1 cellular context compared by ENCODE assay signal in the genomic region with DNA sequence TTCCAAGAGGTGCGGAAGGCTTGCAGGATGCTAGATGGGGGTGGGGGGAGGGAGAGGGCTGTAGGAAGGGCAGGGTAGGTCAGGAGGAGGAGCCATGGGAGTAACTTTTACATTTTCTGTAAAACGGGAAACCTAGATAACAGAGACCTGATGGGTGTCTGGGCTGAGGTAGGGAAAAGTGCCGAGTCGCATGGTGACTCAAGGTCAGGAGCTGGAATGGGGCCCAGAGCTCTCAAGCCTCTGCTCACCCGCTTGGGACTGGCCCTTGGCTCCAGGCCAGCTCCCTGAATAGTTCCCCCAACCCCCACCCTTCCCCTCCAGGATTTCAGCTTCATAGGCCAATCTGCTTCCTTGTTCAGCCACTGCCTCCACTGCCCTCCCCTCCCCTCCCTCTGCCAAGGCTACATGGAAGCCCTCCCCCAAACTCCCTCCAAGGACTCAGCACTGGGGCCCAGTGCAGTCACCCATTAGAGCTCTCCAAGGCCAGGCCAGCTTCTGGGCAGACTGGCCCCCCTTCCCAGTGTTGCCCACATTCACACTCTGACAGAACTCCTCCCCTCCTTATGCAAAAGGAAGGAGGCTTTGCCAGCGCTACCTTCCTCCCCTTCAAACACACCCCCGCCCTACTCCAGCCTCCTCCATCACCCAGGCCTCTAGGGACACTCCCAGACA.
A peak's percentile ranks its signal among the peaks of the same experiment; 100 is the strongest.
TF ChIP-seq lines count a peak whose summit lies in the region.

No MANE protein-coding gene starts in this region.

TF ChIP-seq in K562, 482 proteins besides CTCF, POLR2A, EP300 and RAD21 (continues in another document):
- TF ChIP-seq VEZF1 (CRISPR knock-in tag; IDR thresholded peaks at IDR 0.05) (peak; percentile 81), ZNF551 (CRISPR knock-in tag; IDR thresholded peaks at IDR 0.05) (no peak), TBL1XR1 (IDR thresholded peaks at IDR 0.05; ENCODE audit: low read length in 2 of 2) (0 out of 4 replicates have a peak, but pooled peaks of 1 of the 2 experiments have one; percentile 12), EGR1 (conservative IDR thresholded peaks at IDR 0.05) (no peak), NFIX (CRISPR knock-in tag; IDR thresholded peaks at IDR 0.05; ENCODE audit: low read depth) (0 out of 2 replicates have a peak, but pooled peaks have one; percentile 21), FOSL1 (tag; conservative IDR thresholded peaks at IDR 0.05) (peak; percentile 76), CUX1 (CRISPR knock-in tag; IDR thresholded peaks at IDR 0.05) (no peak), SMAD1 (IDR thresholded peaks at IDR 0.05; ENCODE audit: low read depth, low read length, partially characterized antibody) (peak; percentile 58), MITF (IDR thresholded peaks at IDR 0.05) (no peak), KLF6 (CRISPR knock-in tag; IDR thresholded peaks at IDR 0.05; ENCODE audit: borderline replicate concordance) (no peak), TBP (optimal IDR thresholded peaks at IDR 0.05; ENCODE audit: low read depth, low read length) (no peak), HMGN3 (IDR thresholded peaks at IDR 0.05; ENCODE audit: borderline replicate concordance, extremely low read depth, insufficient read length, low read depth, low read length) (peak; percentile 38), JUND (IDR thresholded peaks at IDR 0.05; ENCODE audit: borderline replicate concordance, low read depth, low read length) (peak; percentile 81), JUND (tag; IDR thresholded peaks at IDR 0.05; ENCODE audit: borderline replicate concordance, low read depth, low read length) (peak; percentile 66; the same call in 1 of the 3 replicates), ARID1B (IDR thresholded peaks at IDR 0.05) (peak; percentile 61), NFIC (IDR thresholded peaks at IDR 0.05) (peak; percentile 98), CTBP1 (IDR thresholded peaks at IDR 0.05; ENCODE audit: borderline replicate concordance) (peak; percentile 54; the same call in 1 of the 2 replicates), CBFA2T2 (conservative IDR thresholded peaks at IDR 0.05) (peak; percentile 33; the same call in 1 of the 2 replicates), ATF7 (IDR thresholded peaks at IDR 0.05) (peak; percentile 45; the same call in 1 of the 2 replicates), ZC3H11A (IDR thresholded peaks at IDR 0.05; ENCODE audit: low read depth, low read length) (no peak), CBFA2T3 (IDR thresholded peaks at IDR 0.05) (peak; percentile 43), AFF4 (CRISPR knock-in tag; IDR thresholded peaks at IDR 0.05) (no peak), SOX6 (IDR thresholded peaks at IDR 0.05) (peak; percentile 65), SMARCE1 (IDR thresholded peaks at IDR 0.05) (peak; percentile 68; the same call in 1 of the 2 replicates), PHF8 (IDR thresholded peaks at IDR 0.05; ENCODE audit: borderline replicate concordance, low read length) (no peak), ZNF830 (CRISPR knock-in tag; IDR thresholded peaks at IDR 0.05) (no peak)
- TF ChIP-seq, protein P1, sequence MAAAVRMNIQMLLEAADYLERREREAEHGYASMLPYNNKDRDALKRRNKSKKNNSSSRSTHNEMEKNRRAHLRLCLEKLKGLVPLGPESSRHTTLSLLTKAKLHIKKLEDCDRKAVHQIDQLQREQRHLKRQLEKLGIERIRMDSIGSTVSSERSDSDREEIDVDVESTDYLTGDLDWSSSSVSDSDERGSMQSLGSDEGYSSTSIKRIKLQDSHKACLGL (CRISPR knock-in tag; IDR thresholded peaks at IDR 0.05; ENCODE audit: borderline replicate concordance, poor library complexity, severe bottlenecking), result no peak
- TF ChIP-seq, protein P2, sequence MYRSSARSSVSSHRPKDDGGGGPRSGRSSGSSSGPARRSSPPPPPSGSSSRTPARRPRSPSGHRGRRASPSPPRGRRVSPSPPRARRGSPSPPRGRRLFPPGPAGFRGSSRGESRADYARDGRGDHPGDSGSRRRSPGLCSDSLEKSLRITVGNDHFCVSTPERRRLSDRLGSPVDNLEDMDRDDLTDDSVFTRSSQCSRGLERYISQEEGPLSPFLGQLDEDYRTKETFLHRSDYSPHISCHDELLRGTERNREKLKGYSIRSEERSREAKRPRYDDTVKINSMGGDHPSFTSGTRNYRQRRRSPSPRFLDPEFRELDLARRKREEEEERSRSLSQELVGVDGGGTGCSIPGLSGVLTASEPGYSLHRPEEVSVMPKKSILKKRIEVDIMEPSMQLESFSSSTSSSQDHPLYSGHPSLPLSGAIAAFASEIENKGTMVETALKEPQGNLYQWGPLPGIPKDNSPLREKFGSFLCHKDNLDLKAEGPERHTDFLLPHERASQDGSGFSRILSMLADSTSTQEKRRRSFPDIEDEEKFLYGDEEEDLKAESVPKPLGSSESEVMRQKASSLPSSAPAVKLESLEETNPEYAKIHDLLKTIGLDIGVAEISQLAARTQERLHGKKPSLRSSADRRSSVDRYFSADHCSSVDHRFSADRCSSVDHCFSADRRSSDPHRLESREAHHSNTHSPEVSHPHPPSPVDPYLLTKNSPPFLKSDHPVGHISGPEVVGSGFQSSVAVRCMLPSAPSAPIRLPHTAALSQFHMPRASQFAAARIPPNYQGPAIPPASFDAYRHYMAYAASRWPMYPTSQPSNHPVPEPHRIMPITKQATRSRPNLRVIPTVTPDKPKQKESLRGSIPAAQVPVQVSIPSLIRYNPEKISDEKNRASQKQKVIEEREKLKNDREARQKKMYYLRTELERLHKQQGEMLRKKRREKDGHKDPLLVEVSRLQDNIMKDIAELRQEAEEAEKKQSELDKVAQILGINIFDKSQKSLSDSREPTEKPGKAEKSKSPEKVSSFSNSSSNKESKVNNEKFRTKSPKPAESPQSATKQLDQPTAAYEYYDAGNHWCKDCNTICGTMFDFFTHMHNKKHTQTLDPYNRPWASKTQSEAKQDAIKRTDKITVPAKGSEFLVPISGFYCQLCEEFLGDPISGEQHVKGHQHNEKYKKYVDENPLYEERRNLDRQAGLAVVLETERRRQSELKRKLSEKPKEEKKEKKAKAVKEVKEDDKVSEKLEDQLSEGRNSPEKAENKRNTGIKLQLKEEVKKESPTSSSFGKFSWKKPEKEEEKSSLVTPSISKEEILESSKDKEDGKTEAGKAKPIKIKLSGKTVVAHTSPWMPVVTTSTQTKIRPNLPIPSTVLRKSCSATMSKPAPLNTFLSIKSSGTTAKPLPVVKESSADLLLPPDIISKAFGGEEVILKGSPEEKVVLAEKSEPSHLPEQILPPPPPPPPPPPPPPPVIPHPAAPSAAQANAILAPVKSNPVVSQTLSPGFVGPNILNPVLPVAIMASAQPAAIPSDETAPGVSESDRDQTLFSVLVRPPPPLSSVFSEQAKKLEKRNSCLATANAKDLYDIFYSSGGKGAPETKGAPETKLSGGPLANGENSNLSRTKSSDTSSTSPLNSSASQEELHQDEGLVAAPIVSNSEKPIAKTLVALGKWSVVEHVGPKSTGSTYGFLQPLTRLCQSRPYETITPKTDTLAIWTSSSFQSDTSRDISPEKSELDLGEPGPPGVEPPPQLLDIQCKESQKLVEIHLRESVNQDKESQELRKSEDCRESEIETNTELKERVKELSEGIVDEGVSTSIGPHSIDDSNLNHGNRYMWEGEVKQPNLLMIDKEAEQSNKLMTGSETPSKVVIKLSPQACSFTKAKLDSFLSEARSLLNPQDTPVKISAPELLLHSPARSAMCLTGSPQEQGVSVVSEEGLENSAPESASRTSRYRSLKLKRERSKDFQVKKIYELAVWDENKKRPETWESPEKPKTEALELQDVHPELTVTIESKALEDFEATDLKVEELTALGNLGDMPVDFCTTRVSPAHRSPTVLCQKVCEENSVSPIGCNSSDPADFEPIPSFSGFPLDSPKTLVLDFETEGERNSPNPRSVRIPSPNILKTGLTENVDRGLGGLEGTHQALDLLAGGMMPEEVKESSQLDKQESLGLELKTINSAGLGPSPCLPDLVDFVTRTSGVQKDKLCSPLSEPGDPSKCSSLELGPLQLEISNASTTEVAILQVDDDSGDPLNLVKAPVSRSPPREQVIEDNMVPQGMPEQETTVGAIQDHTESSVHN (IDR thresholded peaks at IDR 0.05; ENCODE audit: borderline replicate concordance in 1 of 2, low read depth in 1 of 2), result peak in 1 of 2 experiments; percentile 48; a peak in 1 of 4 replicates
- TF ChIP-seq, protein P3, sequence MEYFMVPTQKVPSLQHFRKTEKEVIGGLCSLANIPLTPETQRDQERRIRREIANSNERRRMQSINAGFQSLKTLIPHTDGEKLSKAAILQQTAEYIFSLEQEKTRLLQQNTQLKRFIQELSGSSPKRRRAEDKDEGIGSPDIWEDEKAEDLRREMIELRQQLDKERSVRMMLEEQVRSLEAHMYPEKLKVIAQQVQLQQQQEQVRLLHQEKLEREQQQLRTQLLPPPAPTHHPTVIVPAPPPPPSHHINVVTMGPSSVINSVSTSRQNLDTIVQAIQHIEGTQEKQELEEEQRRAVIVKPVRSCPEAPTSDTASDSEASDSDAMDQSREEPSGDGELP (CRISPR knock-in tag; IDR thresholded peaks at IDR 0.05; ENCODE audit: borderline replicate concordance), result peak; percentile 28; the same call in 1 of the 2 replicates
